In genomic region chr16:26231647-26232046, GRCh38 we compare ENCODE assay signal across 8 cellular contexts.
"Had no signal": no experiment of that assay in that cellular context is flagged by ENCODE, and none has a peak within 500 bp of the region (broad histone marks: within the 10 kb centered on the region; RNA-seq: fewer than 3 reads in every experiment).

No MANE protein-coding gene starts in this region.

- H3K27me3 Mint-ChIP-seq: IgD-negative memory B cell had no signal

- H3K4me3 Mint-ChIP-seq: H9, IgD-negative memory B cell had no signal

- H3K27ac ChIP-seq: GM23248 had no signal

- H2AFZ ChIP-seq: GM23248 had no signal

- FAIRE-seq: H54, HTR-8/SVneo had no signal

- H3K36me3 Mint-ChIP-seq: IgD-negative memory B cell had no signal

- H3K9me3 Mint-ChIP-seq: H9 had no signal

- H3K27ac Mint-ChIP-seq: IgD-negative memory B cell had no signal

- DNase-seq: GM23248, GOT3, H9, HCEC 1CT, KG1 had no signal

- H3K4me1 Mint-ChIP-seq: IgD-negative memory B cell had no signal

- H3K4me3 ChIP-seq: GM23248 had no signal

- H3K9ac ChIP-seq: GM23248 had no signal
